In the genomic region with DNA sequence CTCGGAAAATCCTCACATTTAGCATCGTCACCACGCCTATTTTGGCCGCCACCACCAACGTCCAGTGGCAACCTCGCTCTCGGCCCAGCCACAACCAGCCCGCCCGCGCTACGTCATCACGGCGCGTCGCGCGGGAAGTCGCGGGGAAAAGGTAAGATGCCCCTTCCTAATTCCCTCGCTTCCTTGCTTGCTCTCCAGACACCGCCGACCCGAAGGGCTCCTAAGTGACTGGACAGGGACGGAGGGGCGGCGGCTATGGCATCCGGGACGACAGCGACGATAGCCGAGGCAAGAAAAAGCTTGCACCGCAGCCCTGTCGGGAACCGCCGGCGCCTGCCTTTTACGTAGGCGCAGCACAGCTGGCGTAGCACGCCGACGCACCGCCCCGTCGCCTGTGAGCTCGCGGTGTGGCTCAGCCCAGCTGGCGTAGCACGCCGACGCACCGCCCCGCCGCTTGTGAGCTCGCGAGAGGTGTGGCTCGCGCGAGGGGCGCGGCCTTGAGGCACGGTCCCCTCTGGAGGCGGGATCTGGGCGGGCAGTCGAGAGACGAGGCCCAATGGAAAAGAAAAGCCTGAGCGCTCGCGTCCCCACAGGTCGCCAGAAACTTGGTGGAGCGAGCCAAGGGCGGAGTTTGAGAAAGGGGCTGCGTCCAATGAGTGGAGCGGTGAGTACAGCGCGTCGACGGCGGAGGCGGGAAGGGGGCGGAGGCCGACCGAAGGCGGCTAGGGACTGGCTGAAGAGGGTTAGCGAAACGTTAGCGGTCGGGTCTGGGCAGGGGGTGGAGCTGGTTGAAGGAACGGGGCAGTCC, we compare ENCODE assay signal across 1 cellular context.
TF ChIP-seq lines count a peak whose summit lies in the region.

TSS of gene HDAC6 (plus strand) at position 787 of the 808 bp plus-strand sequence. CDS start 626 bp downstream, outside the sequence.

TF ChIP-seq in HepG2, 621 proteins besides CTCF, POLR2A, EP300 and RAD21 (continued from another document and continues in another):
- TF ChIP-seq, protein P1, sequence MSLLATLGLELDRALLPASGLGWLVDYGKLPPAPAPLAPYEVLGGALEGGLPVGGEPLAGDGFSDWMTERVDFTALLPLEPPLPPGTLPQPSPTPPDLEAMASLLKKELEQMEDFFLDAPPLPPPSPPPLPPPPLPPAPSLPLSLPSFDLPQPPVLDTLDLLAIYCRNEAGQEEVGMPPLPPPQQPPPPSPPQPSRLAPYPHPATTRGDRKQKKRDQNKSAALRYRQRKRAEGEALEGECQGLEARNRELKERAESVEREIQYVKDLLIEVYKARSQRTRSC (CRISPR knock-in tag; IDR thresholded peaks at IDR 0.05; ENCODE audit: low read depth), result no peak
- TF ChIP-seq MYC (CRISPR knock-in tag; IDR thresholded peaks at IDR 0.05; ENCODE audit: borderline replicate concordance) (no peak; the same call in 1 of the 2 replicates), KAT2B (IDR thresholded peaks at IDR 0.05; ENCODE audit: borderline replicate concordance, low read depth, low read length) (no peak), BRF2 (CRISPR knock-in tag; IDR thresholded peaks at IDR 0.05) (no peak), ZFP37 (CRISPR knock-in tag; IDR thresholded peaks at IDR 0.05; ENCODE audit: borderline replicate concordance) (no peak), SETDB1 (CRISPR knock-in tag; IDR thresholded peaks at IDR 0.05; ENCODE audit: borderline replicate concordance) (no peak), ATF7-NPFF (CRISPR knock-in tag; IDR thresholded peaks at IDR 0.05; ENCODE audit: low read depth) (no peak), ZFYVE20 (CRISPR knock-in tag; IDR thresholded peaks at IDR 0.05; ENCODE audit: borderline replicate concordance, low read depth) (no peak), NFIC (IDR thresholded peaks at IDR 0.05; ENCODE audit: low read length) (no peak), KDM5A (IDR thresholded peaks at IDR 0.05; ENCODE audit: borderline replicate concordance, low read length) (peak; percentile 98), PRMT3 (CRISPR knock-in tag; IDR thresholded peaks at IDR 0.05; ENCODE audit: borderline replicate concordance, low read depth) (no peak), SIX1 (CRISPR knock-in tag; IDR thresholded peaks at IDR 0.05; ENCODE audit: borderline replicate concordance) (no peak), RFX1 (IDR thresholded peaks at IDR 0.05) (no peak), ZNF256 (CRISPR knock-in tag; conservative IDR thresholded peaks at IDR 0.05) (no peak), CHCHD3 (CRISPR knock-in tag; IDR thresholded peaks at IDR 0.05) (no peak), ZNF883 (CRISPR knock-in tag; IDR thresholded peaks at IDR 0.05; ENCODE audit: not compliant biosample characterization) (no peak), SALL1 (CRISPR knock-in tag; IDR thresholded peaks at IDR 0.05) (0 out of 2 replicates have a peak, but pooled peaks have one; percentile 35), ZNF562 (CRISPR knock-in tag; IDR thresholded peaks at IDR 0.05; ENCODE audit: borderline replicate concordance) (no peak), SP140L (CRISPR knock-in tag; IDR thresholded peaks at IDR 0.05; ENCODE audit: borderline replicate concordance) (no peak), ZFP62 (CRISPR knock-in tag; IDR thresholded peaks at IDR 0.05) (no peak), ZNF251 (CRISPR knock-in tag; IDR thresholded peaks at IDR 0.05) (no peak), ZFP36L1 (CRISPR knock-in tag; IDR thresholded peaks at IDR 0.05) (no peak), ZNF550 (CRISPR knock-in tag; IDR thresholded peaks at IDR 0.05; ENCODE audit: borderline replicate concordance) (no peak), ZNF839 (CRISPR knock-in tag; IDR thresholded peaks at IDR 0.05; ENCODE audit: borderline replicate concordance) (no peak), HNRNPLL (IDR thresholded peaks at IDR 0.05; ENCODE audit: low read depth, low read length, poor library complexity, severe bottlenecking) (peak; percentile 82), ZNF350 (CRISPR knock-in tag; IDR thresholded peaks at IDR 0.05; ENCODE audit: borderline replicate concordance, low read depth) (no peak; the same call in 1 of the 2 replicates), UBTF (CRISPR knock-in tag; IDR thresholded peaks at IDR 0.05) (no peak), KDM3A (CRISPR knock-in tag; IDR thresholded peaks at IDR 0.05; ENCODE audit: low read depth) (no peak), ZNF530 (CRISPR knock-in tag; IDR thresholded peaks at IDR 0.05; ENCODE audit: low read depth) (no peak), ZNF382 (CRISPR knock-in tag; IDR thresholded peaks at IDR 0.05; ENCODE audit: borderline replicate concordance) (no peak), ZNF607 (CRISPR knock-in tag; IDR thresholded peaks at IDR 0.05; ENCODE audit: borderline replicate concordance) (no peak; the same call in 1 of the 2 replicates)
- TF ChIP-seq, protein P2, sequence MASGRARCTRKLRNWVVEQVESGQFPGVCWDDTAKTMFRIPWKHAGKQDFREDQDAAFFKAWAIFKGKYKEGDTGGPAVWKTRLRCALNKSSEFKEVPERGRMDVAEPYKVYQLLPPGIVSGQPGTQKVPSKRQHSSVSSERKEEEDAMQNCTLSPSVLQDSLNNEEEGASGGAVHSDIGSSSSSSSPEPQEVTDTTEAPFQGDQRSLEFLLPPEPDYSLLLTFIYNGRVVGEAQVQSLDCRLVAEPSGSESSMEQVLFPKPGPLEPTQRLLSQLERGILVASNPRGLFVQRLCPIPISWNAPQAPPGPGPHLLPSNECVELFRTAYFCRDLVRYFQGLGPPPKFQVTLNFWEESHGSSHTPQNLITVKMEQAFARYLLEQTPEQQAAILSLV (CRISPR knock-in tag; IDR thresholded peaks at IDR 0.05; ENCODE audit: borderline replicate concordance), result no peak
- TF ChIP-seq, protein P3, sequence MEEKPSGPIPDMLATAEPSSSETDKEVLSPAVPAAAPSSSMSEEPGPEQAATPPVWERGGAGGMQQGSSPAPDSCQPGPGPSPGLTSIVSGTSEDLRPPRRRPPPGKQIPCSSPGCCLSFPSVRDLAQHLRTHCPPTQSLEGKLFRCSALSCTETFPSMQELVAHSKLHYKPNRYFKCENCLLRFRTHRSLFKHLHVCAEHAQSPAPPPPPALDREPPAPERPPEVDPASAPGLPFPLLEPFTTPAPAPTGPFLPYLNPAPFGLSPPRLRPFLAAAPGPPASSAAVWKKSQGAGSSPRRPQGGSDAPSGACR (CRISPR knock-in tag; IDR thresholded peaks at IDR 0.05), result no peak
- TF ChIP-seq, protein P4, sequence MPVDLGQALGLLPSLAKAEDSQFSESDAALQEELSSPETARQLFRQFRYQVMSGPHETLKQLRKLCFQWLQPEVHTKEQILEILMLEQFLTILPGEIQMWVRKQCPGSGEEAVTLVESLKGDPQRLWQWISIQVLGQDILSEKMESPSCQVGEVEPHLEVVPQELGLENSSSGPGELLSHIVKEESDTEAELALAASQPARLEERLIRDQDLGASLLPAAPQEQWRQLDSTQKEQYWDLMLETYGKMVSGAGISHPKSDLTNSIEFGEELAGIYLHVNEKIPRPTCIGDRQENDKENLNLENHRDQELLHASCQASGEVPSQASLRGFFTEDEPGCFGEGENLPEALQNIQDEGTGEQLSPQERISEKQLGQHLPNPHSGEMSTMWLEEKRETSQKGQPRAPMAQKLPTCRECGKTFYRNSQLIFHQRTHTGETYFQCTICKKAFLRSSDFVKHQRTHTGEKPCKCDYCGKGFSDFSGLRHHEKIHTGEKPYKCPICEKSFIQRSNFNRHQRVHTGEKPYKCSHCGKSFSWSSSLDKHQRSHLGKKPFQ (CRISPR knock-in tag; IDR thresholded peaks at IDR 0.05; ENCODE audit: insufficient replicate concordance), result no peak
- TF ChIP-seq, protein P5, sequence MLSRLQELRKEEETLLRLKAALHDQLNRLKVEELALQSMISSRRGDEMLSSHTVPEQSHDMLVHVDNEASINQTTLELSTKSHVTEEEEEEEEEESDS (CRISPR knock-in tag; IDR thresholded peaks at IDR 0.05; ENCODE audit: borderline replicate concordance), result no peak
- TF ChIP-seq, protein P6, sequence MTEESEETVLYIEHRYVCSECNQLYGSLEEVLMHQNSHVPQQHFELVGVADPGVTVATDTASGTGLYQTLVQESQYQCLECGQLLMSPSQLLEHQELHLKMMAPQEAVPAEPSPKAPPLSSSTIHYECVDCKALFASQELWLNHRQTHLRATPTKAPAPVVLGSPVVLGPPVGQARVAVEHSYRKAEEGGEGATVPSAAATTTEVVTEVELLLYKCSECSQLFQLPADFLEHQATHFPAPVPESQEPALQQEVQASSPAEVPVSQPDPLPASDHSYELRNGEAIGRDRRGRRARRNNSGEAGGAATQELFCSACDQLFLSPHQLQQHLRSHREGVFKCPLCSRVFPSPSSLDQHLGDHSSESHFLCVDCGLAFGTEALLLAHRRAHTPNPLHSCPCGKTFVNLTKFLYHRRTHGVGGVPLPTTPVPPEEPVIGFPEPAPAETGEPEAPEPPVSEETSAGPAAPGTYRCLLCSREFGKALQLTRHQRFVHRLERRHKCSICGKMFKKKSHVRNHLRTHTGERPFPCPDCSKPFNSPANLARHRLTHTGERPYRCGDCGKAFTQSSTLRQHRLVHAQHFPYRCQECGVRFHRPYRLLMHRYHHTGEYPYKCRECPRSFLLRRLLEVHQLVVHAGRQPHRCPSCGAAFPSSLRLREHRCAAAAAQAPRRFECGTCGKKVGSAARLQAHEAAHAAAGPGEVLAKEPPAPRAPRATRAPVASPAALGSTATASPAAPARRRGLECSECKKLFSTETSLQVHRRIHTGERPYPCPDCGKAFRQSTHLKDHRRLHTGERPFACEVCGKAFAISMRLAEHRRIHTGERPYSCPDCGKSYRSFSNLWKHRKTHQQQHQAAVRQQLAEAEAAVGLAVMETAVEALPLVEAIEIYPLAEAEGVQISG (CRISPR knock-in tag; IDR thresholded peaks at IDR 0.05), result peak; percentile 53; the same call in 1 of the 2 replicates
- TF ChIP-seq, protein P7, sequence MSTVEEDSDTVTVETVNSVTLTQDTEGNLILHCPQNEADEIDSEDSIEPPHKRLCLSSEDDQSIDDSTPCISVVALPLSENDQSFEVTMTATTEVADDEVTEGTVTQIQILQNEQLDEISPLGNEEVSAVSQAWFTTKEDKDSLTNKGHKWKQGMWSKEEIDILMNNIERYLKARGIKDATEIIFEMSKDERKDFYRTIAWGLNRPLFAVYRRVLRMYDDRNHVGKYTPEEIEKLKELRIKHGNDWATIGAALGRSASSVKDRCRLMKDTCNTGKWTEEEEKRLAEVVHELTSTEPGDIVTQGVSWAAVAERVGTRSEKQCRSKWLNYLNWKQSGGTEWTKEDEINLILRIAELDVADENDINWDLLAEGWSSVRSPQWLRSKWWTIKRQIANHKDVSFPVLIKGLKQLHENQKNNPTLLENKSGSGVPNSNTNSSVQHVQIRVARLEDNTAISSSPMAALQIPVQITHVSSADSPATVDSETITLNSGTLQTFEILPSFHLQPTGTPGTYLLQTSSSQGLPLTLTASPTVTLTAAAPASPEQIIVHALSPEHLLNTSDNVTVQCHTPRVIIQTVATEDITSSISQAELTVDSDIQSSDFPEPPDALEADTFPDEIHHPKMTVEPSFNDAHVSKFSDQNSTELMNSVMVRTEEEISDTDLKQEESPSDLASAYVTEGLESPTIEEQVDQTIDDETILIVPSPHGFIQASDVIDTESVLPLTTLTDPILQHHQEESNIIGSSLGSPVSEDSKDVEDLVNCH (CRISPR knock-in tag; IDR thresholded peaks at IDR 0.05), result no peak
- TF ChIP-seq, protein P8, sequence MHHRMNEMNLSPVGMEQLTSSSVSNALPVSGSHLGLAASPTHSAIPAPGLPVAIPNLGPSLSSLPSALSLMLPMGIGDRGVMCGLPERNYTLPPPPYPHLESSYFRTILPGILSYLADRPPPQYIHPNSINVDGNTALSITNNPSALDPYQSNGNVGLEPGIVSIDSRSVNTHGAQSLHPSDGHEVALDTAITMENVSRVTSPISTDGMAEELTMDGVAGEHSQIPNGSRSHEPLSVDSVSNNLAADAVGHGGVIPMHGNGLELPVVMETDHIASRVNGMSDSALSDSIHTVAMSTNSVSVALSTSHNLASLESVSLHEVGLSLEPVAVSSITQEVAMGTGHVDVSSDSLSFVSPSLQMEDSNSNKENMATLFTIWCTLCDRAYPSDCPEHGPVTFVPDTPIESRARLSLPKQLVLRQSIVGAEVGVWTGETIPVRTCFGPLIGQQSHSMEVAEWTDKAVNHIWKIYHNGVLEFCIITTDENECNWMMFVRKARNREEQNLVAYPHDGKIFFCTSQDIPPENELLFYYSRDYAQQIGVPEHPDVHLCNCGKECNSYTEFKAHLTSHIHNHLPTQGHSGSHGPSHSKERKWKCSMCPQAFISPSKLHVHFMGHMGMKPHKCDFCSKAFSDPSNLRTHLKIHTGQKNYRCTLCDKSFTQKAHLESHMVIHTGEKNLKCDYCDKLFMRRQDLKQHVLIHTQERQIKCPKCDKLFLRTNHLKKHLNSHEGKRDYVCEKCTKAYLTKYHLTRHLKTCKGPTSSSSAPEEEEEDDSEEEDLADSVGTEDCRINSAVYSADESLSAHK (CRISPR knock-in tag; IDR thresholded peaks at IDR 0.05; ENCODE audit: borderline replicate concordance), result no peak
- TF ChIP-seq, protein P9, sequence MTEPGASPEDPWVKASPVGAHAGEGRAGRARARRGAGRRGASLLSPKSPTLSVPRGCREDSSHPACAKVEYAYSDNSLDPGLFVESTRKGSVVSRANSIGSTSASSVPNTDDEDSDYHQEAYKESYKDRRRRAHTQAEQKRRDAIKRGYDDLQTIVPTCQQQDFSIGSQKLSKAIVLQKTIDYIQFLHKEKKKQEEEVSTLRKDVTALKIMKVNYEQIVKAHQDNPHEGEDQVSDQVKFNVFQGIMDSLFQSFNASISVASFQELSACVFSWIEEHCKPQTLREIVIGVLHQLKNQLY (CRISPR knock-in tag; IDR thresholded peaks at IDR 0.05), result no peak
- TF ChIP-seq, protein P10, sequence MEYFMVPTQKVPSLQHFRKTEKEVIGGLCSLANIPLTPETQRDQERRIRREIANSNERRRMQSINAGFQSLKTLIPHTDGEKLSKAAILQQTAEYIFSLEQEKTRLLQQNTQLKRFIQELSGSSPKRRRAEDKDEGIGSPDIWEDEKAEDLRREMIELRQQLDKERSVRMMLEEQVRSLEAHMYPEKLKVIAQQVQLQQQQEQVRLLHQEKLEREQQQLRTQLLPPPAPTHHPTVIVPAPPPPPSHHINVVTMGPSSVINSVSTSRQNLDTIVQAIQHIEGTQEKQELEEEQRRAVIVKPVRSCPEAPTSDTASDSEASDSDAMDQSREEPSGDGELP (IDR thresholded peaks at IDR 0.05; ENCODE audit: borderline replicate concordance, low read depth), result peak; percentile 87; the same call in 1 of the 2 replicates
